ENCODE assay signal across 19 cellular contexts in the genomic region with DNA sequence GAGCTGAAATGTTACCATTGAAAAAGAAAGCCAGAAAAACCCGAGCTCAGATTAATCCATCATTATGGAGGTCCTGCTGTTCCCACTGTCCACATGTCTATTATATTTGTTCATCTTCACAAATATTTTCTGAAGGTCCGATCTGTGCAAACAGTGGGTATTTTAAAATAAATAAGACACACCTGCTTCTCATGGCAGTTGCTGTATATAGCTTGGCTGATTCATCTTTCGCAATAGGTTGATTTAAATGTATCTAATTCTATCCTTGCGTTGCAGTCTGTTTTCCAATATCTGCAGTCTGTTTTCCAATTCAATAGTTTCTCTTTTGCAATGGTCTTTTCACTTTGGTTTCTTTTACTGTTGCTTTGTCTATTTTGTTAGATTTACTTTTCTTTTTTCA.
A peak's percentile ranks its signal among the peaks of the same experiment; 100 is the strongest.
DNase-seq lines count a peak whose midpoint lies in the region; TF ChIP-seq lines count a peak whose summit lies in the region.
"Had no signal": no experiment of that assay in that cellular context is flagged by ENCODE, and none has a peak within 500 bp of the region (broad histone marks: within the 10 kb centered on the region; RNA-seq: fewer than 3 reads in every experiment).

No MANE protein-coding gene starts in this region.

- no peaks in the 10 kb centered on the region for H3K27me3 ChIP-seq in smooth muscle cell (ENCODE audit: low read depth)
- H3K27me3 ChIP-seq: heart left ventricle, vagina had no signal

- TF ChIP-seq CTCF in VCaP (conservative IDR thresholded peaks at IDR 0.05) (no peak), smooth muscle cell (IDR thresholded peaks at IDR 0.05; ENCODE audit: borderline replicate concordance, insufficient read depth, poor library complexity, severe bottlenecking) (no peak)

- H3K4me2 ChIP-seq in smooth muscle cell, result no peak overlapping the region

- H3K4me3 ChIP-seq in smooth muscle cell, result no peak overlapping the region
- H3K4me3 ChIP-seq: heart left ventricle, vagina had no signal

- no peaks in the 10 kb centered on the region for H3K79me2 ChIP-seq in smooth muscle cell (ENCODE audit: low read depth)

- no peaks in the 10 kb centered on the region for H3F3A ChIP-seq in smooth muscle cell (ENCODE audit: low read depth)

- H3K9ac ChIP-seq in smooth muscle cell (ENCODE audit: low read depth), result no peak overlapping the region

- no peaks in the 10 kb centered on the region for H3K9me3 ChIP-seq in smooth muscle cell (replicated peaks; ENCODE audit: low read depth)
- H3K9me3 ChIP-seq: vagina had no signal

- no peak overlapping the region for H2AFZ ChIP-seq in smooth muscle cell (ENCODE audit: low read depth)

- no peaks in the 10 kb centered on the region for H3K36me3 ChIP-seq in smooth muscle cell (ENCODE audit: low read depth)
- H3K36me3 ChIP-seq: heart left ventricle, vagina had no signal

- WGBS in smooth muscle cell (ENCODE audit: low lambda C conversion rate), result 97% methylated on average over 4 of the region's 4 CpGs

- H4K20me1 ChIP-seq in smooth muscle cell (ENCODE audit: low read depth), result no peaks in the 10 kb centered on the region

- peak overlapping the region; percentile 90 for H3K27ac ChIP-seq in VCaP
- H3K27ac ChIP-seq in smooth muscle cell (ENCODE audit: low read depth), result peak overlapping the region; percentile 7
- H3K27ac ChIP-seq: vagina had no signal

- DNase-seq in NCI-H2196 (lab: John Stamatoyannopoulos, UW; ENCODE audit: unreplicated experiment) (peak; percentile 19), NCI-H2196 treated with DMSO at 0.1 percent for 48 hours (lab: John Stamatoyannopoulos, UW; ENCODE audit: unreplicated experiment) (no peak), NCI-H345 treated with DMSO at 0.1 percent for 48 hours (lab: John Stamatoyannopoulos, UW; ENCODE audit: unreplicated experiment) (peak; percentile 65), smooth muscle cell (lab: John Stamatoyannopoulos, UW; ENCODE audit: unreplicated experiment) (no peak), KG1 (lab: John Stamatoyannopoulos, UW) (no peak), GM19240 (ENCODE audit: insufficient read length, low spot score) (no peak), cerebellar cortex (ENCODE audit: low spot score) (no peak)
- DNase-seq: activated CD8-positive, alpha-beta T cell treated with anti-CD3 and anti-CD28 coated beads, Interleukin-2, amount 10 ng/mL, durations not matched to agents 7 days and 5 days; activated T-cell treated with anti-CD3 and anti-CD28 coated beads, Interleukin-2, amount 50 U/mL, for 72 hours; DMS79; effector memory CD4-positive, alpha-beta T cell; heart left ventricle; NCI-H1105 treated with DMSO at 0.1 percent for 48 hours; nucleus accumbens; retina; stimulated activated CD4-positive, alpha-beta T cell treated with anti-CD3 and anti-CD28 coated beads, Interleukin-15, amount 100 ng/mL, for 24 hours; T-helper 9 cell had no signal

- H3K4me1 ChIP-seq in smooth muscle cell (ENCODE audit: low read depth), result peaks cover 10% of the 10 kb centered on the region
- H3K4me1 ChIP-seq: vagina had no signal

Comparison
In these comparisons a context has a peak if more than half of its experiments do, and no peak if none do; other contexts are left out.
1. DNase-seq: peak in NCI-H2196 (single experiment) and NCI-H345 treated with DMSO at 0.1 percent for 48 hours (single experiment); none in NCI-H2196 treated with DMSO at 0.1 percent for 48 hours (single experiment), smooth muscle cell (single experiment), KG1 (single experiment), GM19240 (single experiment) and cerebellar cortex (single experiment).